In the genomic region with DNA sequence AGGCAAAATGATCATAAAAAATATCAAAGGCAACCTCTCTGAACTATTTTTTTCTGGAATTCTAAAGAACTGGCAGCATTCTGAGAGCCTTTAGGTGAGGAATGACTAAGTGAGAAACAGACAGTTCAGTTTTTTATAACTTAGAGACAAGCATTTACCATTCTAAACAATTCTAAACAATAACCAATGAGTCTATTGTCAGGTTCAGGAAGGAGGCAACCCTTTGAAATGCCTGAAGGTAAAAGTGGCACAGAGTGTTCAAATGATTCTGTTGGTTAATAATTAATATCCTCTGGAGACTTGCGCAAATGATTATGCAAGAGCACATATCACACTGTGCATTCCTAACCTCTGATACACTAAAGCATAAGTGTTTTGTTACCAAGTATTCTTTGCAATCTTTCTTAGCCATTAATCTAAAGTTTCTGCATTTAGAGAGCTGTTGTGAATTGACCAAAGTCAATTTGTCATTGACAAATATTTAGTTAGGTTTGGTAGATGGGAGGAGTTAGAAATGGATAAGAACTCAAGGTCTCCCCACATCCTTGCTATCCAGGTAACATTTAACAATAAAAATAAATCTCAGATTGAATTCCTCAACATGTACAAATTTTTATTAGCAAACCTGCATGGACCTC, we compare ENCODE assay signal across 1 cellular context.
TF ChIP-seq lines count a peak whose summit lies in the region.

No MANE protein-coding gene starts in this region.

TF ChIP-seq in A549, 52 proteins besides CTCF, POLR2A, EP300 and RAD21 (continued from another document):
- TF ChIP-seq, protein P1, sequence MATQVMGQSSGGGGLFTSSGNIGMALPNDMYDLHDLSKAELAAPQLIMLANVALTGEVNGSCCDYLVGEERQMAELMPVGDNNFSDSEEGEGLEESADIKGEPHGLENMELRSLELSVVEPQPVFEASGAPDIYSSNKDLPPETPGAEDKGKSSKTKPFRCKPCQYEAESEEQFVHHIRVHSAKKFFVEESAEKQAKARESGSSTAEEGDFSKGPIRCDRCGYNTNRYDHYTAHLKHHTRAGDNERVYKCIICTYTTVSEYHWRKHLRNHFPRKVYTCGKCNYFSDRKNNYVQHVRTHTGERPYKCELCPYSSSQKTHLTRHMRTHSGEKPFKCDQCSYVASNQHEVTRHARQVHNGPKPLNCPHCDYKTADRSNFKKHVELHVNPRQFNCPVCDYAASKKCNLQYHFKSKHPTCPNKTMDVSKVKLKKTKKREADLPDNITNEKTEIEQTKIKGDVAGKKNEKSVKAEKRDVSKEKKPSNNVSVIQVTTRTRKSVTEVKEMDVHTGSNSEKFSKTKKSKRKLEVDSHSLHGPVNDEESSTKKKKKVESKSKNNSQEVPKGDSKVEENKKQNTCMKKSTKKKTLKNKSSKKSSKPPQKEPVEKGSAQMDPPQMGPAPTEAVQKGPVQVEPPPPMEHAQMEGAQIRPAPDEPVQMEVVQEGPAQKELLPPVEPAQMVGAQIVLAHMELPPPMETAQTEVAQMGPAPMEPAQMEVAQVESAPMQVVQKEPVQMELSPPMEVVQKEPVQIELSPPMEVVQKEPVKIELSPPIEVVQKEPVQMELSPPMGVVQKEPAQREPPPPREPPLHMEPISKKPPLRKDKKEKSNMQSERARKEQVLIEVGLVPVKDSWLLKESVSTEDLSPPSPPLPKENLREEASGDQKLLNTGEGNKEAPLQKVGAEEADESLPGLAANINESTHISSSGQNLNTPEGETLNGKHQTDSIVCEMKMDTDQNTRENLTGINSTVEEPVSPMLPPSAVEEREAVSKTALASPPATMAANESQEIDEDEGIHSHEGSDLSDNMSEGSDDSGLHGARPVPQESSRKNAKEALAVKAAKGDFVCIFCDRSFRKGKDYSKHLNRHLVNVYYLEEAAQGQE (IDR thresholded peaks at IDR 0.05) = no peak
- TF ChIP-seq, protein P2, sequence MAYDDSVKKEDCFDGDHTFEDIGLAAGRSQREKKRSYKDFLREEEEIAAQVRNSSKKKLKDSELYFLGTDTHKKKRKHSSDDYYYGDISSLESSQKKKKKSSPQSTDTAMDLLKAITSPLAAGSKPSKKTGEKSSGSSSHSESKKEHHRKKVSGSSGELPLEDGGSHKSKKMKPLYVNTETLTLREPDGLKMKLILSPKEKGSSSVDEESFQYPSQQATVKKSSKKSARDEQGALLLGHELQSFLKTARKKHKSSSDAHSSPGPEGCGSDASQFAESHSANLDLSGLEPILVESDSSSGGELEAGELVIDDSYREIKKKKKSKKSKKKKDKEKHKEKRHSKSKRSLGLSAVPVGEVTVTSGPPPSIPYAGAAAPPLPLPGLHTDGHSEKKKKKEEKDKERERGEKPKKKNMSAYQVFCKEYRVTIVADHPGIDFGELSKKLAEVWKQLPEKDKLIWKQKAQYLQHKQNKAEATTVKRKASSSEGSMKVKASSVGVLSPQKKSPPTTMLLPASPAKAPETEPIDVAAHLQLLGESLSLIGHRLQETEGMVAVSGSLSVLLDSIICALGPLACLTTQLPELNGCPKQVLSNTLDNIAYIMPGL (CRISPR knock-in tag; IDR thresholded peaks at IDR 0.05; ENCODE audit: borderline replicate concordance) = no peak
- TF ChIP-seq ATOH8 (CRISPR knock-in tag; IDR thresholded peaks at IDR 0.05; ENCODE audit: low read depth) = no peak
- TF ChIP-seq ZC3H11A (IDR thresholded peaks at IDR 0.05) = no peak
- TF ChIP-seq JUN (IDR thresholded peaks at IDR 0.05) = peak; percentile 99 to 100
- peak; percentile 100 for TF ChIP-seq GATA3 (IDR thresholded peaks at IDR 0.05; ENCODE audit: borderline replicate concordance)
- TF ChIP-seq HOXB13 (CRISPR knock-in tag; IDR thresholded peaks at IDR 0.05; ENCODE audit: low read depth) = 0 out of 2 replicates have a peak, but pooled peaks have one; percentile 50
- TF ChIP-seq PHF8 (IDR thresholded peaks at IDR 0.05; ENCODE audit: borderline replicate concordance, low read depth) = no peak
- TF ChIP-seq NPAS2 (CRISPR knock-in tag; IDR thresholded peaks at IDR 0.05; ENCODE audit: borderline replicate concordance) = no peak
- no peak for TF ChIP-seq ZNF302 (CRISPR knock-in tag; IDR thresholded peaks at IDR 0.05)
- no peak for TF ChIP-seq CBX8 (IDR thresholded peaks at IDR 0.05)
- no peak for TF ChIP-seq ESRRA (IDR thresholded peaks at IDR 0.05; ENCODE audit: borderline replicate concordance, low read length)
- no peak for TF ChIP-seq RCOR1 (IDR thresholded peaks at IDR 0.05; ENCODE audit: low read depth, low read length)
- no peak for TF ChIP-seq ZSCAN20 (CRISPR knock-in tag; IDR thresholded peaks at IDR 0.05)
- no peak for TF ChIP-seq SREBF2 (IDR thresholded peaks at IDR 0.05)
- TF ChIP-seq CBX2 (IDR thresholded peaks at IDR 0.05; ENCODE audit: borderline replicate concordance, low read depth) = no peak
- TF ChIP-seq, protein P3, sequence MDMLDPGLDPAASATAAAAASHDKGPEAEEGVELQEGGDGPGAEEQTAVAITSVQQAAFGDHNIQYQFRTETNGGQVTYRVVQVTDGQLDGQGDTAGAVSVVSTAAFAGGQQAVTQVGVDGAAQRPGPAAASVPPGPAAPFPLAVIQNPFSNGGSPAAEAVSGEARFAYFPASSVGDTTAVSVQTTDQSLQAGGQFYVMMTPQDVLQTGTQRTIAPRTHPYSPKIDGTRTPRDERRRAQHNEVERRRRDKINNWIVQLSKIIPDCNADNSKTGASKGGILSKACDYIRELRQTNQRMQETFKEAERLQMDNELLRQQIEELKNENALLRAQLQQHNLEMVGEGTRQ (IDR thresholded peaks at IDR 0.05) = no peak
- no peak for TF ChIP-seq KDM1A (IDR thresholded peaks at IDR 0.05; ENCODE audit: low read depth)
- peak; percentile 100 for TF ChIP-seq CEBPB (IDR thresholded peaks at IDR 0.05)
- TF ChIP-seq SMC3 (IDR thresholded peaks at IDR 0.05) = peak; percentile 90
